1 cellular context compared by ENCODE assay signal in the genomic region with DNA sequence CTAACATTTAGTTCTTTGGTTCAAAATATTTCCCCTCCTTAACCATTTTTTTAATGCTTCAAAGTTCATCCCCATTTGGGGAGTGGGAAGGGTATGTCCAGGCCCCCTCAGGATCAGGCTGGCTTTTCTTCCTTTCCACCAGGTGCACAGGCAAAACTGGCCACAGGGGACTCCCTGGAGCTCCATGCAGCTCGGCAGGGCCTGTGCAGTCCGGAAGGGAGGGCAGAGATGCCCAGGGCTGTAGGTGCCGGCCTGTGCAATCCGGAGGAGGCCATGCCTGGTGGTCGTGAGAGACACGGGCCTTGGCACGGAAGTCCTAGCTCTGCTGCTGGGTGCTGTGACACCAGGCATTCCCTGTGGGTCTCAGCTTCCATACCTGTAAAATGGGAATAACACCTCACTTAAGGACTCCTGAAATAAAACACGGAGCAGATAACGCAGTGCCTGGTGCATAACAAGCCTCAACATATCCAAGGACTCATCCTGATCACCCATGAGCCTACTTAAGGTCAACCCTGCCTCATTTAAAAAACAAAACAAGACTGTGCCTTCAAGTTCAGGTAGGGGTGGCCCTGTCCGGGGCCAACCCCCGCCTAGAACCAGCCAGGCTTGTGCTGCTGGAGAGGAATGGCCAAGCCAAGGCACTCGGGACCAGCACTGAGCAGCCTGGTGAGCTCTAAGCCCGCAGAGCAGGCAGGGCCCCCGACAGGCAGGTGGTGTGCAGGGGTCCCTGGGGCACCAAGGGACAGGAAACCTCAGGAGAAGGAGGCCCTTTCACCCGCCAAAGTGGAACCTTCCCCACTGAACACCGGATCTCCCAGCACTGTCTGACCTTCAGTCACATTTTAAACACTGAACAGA.
TF ChIP-seq lines count a peak whose summit lies in the region.

No MANE protein-coding gene starts in this region.

TF ChIP-seq in GM23338, 12 proteins besides CTCF, POLR2A, EP300 and RAD21 (continued from another document):
- TF ChIP-seq, protein P1, sequence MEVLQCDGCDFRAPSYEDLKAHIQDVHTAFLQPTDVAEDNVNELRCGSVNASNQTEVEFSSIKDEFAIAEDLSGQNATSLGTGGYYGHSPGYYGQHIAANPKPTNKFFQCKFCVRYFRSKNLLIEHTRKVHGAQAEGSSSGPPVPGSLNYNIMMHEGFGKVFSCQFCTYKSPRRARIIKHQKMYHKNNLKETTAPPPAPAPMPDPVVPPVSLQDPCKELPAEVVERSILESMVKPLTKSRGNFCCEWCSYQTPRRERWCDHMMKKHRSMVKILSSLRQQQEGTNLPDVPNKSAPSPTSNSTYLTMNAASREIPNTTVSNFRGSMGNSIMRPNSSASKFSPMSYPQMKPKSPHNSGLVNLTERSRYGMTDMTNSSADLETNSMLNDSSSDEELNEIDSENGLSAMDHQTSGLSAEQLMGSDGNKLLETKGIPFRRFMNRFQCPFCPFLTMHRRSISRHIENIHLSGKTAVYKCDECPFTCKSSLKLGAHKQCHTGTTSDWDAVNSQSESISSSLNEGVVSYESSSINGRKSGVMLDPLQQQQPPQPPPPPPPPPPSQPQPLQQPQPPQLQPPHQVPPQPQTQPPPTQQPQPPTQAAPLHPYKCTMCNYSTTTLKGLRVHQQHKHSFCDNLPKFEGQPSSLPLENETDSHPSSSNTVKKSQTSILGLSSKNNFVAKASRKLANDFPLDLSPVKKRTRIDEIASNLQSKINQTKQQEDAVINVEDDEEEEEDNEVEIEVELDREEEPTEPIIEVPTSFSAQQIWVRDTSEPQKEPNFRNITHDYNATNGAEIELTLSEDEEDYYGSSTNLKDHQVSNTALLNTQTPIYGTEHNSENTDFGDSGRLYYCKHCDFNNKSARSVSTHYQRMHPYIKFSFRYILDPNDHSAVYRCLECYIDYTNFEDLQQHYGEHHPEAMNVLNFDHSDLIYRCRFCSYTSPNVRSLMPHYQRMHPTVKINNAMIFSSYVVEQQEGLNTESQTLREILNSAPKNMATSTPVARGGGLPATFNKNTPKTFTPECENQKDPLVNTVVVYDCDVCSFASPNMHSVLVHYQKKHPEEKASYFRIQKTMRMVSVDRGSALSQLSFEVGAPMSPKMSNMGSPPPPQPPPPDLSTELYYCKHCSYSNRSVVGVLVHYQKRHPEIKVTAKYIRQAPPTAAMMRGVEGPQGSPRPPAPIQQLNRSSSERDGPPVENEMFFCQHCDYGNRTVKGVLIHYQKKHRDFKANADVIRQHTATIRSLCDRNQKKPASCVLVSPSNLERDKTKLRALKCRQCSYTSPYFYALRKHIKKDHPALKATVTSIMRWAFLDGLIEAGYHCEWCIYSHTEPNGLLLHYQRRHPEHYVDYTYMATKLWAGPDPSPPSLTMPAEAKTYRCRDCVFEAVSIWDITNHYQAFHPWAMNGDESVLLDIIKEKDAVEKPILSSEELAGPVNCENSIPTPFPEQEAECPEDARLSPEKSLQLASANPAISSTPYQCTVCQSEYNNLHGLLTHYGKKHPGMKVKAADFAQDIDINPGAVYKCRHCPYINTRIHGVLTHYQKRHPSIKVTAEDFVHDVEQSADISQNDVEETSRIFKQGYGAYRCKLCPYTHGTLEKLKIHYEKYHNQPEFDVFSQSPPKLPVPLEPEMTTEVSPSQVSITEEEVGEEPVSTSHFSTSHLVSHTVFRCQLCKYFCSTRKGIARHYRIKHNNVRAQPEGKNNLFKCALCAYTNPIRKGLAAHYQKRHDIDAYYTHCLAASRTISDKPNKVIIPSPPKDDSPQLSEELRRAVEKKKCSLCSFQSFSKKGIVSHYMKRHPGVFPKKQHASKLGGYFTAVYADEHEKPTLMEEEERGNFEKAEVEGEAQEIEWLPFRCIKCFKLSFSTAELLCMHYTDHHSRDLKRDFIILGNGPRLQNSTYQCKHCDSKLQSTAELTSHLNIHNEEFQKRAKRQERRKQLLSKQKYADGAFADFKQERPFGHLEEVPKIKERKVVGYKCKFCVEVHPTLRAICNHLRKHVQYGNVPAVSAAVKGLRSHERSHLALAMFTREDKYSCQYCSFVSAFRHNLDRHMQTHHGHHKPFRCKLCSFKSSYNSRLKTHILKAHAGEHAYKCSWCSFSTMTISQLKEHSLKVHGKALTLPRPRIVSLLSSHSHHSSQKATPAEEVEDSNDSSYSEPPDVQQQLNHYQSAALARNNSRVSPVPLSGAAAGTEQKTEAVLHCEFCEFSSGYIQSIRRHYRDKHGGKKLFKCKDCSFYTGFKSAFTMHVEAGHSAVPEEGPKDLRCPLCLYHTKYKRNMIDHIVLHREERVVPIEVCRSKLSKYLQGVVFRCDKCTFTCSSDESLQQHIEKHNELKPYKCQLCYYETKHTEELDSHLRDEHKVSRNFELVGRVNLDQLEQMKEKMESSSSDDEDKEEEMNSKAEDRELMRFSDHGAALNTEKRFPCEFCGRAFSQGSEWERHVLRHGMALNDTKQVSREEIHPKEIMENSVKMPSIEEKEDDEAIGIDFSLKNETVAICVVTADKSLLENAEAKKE (CRISPR knock-in tag; IDR thresholded peaks at IDR 0.05), result no peak
- TF ChIP-seq STAT1 (IDR thresholded peaks at IDR 0.05; ENCODE audit: unreplicated experiment), result no peak
- TF ChIP-seq EZH2 (IDR thresholded peaks at IDR 0.05; ENCODE audit: low read depth, unreplicated experiment), result no peak
- TF ChIP-seq CREB1 (CRISPR knock-in tag; IDR thresholded peaks at IDR 0.05; ENCODE audit: low read depth), result no peak
